8 cellular contexts compared by ENCODE assay signal in the genomic region with DNA sequence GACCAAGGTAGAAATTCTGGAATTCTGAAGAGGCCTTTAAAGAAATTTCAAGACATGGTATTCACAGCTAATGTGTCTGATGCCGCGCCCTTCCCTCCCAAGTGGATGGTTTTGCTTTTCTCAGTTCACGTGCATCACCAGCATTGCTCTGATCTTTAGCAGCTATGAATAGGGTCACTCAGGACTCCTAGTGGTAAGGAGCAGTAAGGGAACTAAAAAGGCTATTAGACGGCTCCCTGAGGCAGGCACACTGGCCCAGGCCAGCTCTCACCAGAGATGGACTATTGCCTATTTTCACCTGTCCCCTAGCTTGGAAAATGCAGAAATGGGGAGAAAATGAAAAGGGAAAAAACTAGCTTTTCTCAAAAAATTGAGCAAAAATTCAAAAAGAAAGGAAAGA.
DNase-seq lines count a peak whose midpoint lies in the region; ATAC-seq, FAIRE-seq and TF ChIP-seq lines count a peak whose summit lies in the region.

No MANE protein-coding gene starts in this region.

- H3K9ac ChIP-seq in SK-N-SH, result no peak overlapping the region
- no peak overlapping the region for H3K9ac ChIP-seq in HepG2 (ENCODE audit: insufficient read depth, low read depth, low read length)

- intact Hi-C loops in A673 (cut with micrococcal nuclease; ENCODE audit: unreplicated experiment) (no loop called here), HepG2 (cut with micrococcal nuclease; ENCODE audit: unreplicated experiment) (loop anchor here (1.0 to 10.0 kb wide), 3 partner anchors 123 to 452 kb away; no protein-coding TSS in a partner anchor)

- H3K9me3 ChIP-seq in A673 (ENCODE audit: low read depth, low read length, poor library complexity, severe bottlenecking), result no peaks in the 10 kb centered on the region
- H3K9me3 ChIP-seq in SK-N-SH, result no peaks in the 10 kb centered on the region
- H3K9me3 ChIP-seq in HepG2 (ENCODE audit: low read length), result no peaks in the 10 kb centered on the region

- BruUV-seq in A673 (replicated peaks; lab: Mats Ljungman, UMichigan), result no TSS peak
- no TSS peak for BruUV-seq in HepG2 (replicated peaks; lab: Mats Ljungman, UMichigan)

- no peaks in the 10 kb centered on the region for H3K9me2 ChIP-seq in SK-N-SH

- TF ChIP-seq CTCF in A673 (conservative IDR thresholded peaks at IDR 0.05; ENCODE audit: low read depth, low read length), result peak; percentile 34
- peak; percentile 33; the same call in 1 of the 2 replicates for TF ChIP-seq CTCF in SK-N-SH (IDR thresholded peaks at IDR 0.05)
- TF ChIP-seq CTCF in HepG2 (CRISPR knock-in tag; IDR thresholded peaks at IDR 0.05), result peak; percentile 29; the same call in 1 of the 2 replicates

- H3K4me2 ChIP-seq in SK-N-SH (no peak overlapping the region), HepG2 (ENCODE audit: low read depth, low read length) (no peak overlapping the region)

- ATAC-seq in GM18505 (IDR thresholded peaks at IDR 0.05; ENCODE audit: unreplicated experiment) (peak; percentile 61), HG02938 (IDR thresholded peaks at IDR 0.05; ENCODE audit: unreplicated experiment) (peak; percentile 71), HepG2 (peak; percentile 99)

- peak; percentile 32 for DNase-seq in A673 (ENCODE audit: low spot score)
- peak; percentile 3 for DNase-seq in SK-N-SH
- DNase-seq in HepG2 (ENCODE audit: low spot score), result peak; percentile 21
- DNase-seq in activated T-cell treated with anti-CD3 and anti-CD28 coated beads for 4 hours, result no peak
- DNase-seq in T-helper 2 cell, result no peak
- DNase-seq in NCI-H1694 (lab: John Stamatoyannopoulos, UW), result no peak

- CTCF ChIA-PET in A673 (lab: Charles Lee) (no interaction called here), SK-N-SH (lab: Yijun Ruan, JAX) (interaction anchor here (0.6 to 1.2 kb wide), 2 partner anchors 12 to 44 kb away, joined by 3 read pairs; no protein-coding TSS in a partner anchor), HepG2 (lab: Yijun Ruan, JAX; ENCODE audit: low intra/inter-chr PET ratio, low total read pairs) (interaction anchor here (1.3 kb wide), 1 partner anchor 513 kb away, joined by 4 read pairs; no protein-coding TSS in a partner anchor)

- no peaks in the 10 kb centered on the region for H3F3A ChIP-seq in SK-N-SH (replicated peaks; ENCODE audit: insufficient read depth)

- no peaks in the 10 kb centered on the region for H4K20me1 ChIP-seq in SK-N-SH (ENCODE audit: insufficient read depth)
- H4K20me1 ChIP-seq in HepG2 (ENCODE audit: insufficient read depth, low read length), result no peaks in the 10 kb centered on the region

- H3K4me3 ChIP-seq in A673 (ENCODE audit: low read depth, low read length, poor library complexity, severe bottlenecking), result no peak overlapping the region
- no peak overlapping the region for H3K4me3 ChIP-seq in SK-N-SH (ENCODE audit: low read depth in 2 of 2, low read length in 1 of 2)
- H3K4me3 ChIP-seq in HepG2 (replicated peaks in 1 of 3; ENCODE audit: insufficient read depth in 1 of 3, low read depth in 2 of 3, low read length in 3 of 3), result no peak overlapping the region

- TF ChIP-seq RAD21 in SK-N-SH (IDR thresholded peaks at IDR 0.05; ENCODE audit: low read length), result no peak
- TF ChIP-seq RAD21 in HepG2 (CRISPR knock-in tag; IDR thresholded peaks at IDR 0.05), result no peak

- H3K4me1 ChIP-seq in A673 (ENCODE audit: insufficient read depth, low read length, poor library complexity, severe bottlenecking), result no peaks in the 10 kb centered on the region
- H3K4me1 ChIP-seq in SK-N-SH (ENCODE audit: control insufficient read depth in 1 of 2, insufficient read depth in 2 of 2, low read depth in 1 of 2, low read length in 1 of 2), result no peaks in the 10 kb centered on the region
- no peaks in the 10 kb centered on the region for H3K4me1 ChIP-seq in HepG2 (ENCODE audit: insufficient read depth, low read length)

- in situ Hi-C loops in HepG2 (cut with HindIII; ENCODE audit: extremely low pct_ligation_motif_present, low pct_unique_long_range_greater_than_20kb), result no loop called here

- no peaks in the 10 kb centered on the region for H3K27me3 ChIP-seq in A673 (replicated peaks; ENCODE audit: insufficient read depth, low read depth, low read length, poor library complexity)
- no peaks in the 10 kb centered on the region for H3K27me3 ChIP-seq in SK-N-SH (ENCODE audit: insufficient read depth)
- no peaks in the 10 kb centered on the region for H3K27me3 ChIP-seq in HepG2 (ENCODE audit: control insufficient read depth in 1 of 2, insufficient read depth in 2 of 2, low read length in 2 of 2)

- H3K27ac ChIP-seq in A673 (ENCODE audit: low read depth, low read length, poor library complexity, severe bottlenecking) (no peak overlapping the region), SK-N-SH (ENCODE audit: low read depth in 2 of 2, low read length in 1 of 2) (no peak overlapping the region), HepG2 (ENCODE audit: extremely low read length, insufficient read depth, low read length) (no peak overlapping the region)

- H3K36me3 ChIP-seq in A673 (ENCODE audit: insufficient read depth, low read length, poor library complexity, severe bottlenecking) (no peaks in the 10 kb centered on the region), SK-N-SH (replicated peaks in 1 of 2; ENCODE audit: control insufficient read depth in 1 of 2, insufficient read depth in 2 of 2, low read length in 1 of 2) (no peaks in the 10 kb centered on the region), HepG2 (replicated peaks in 1 of 2; ENCODE audit: control insufficient read depth in 1 of 2, insufficient read depth in 2 of 2, low read length in 2 of 2) (no peaks in the 10 kb centered on the region)

- POLR2A ChIA-PET in A673 (lab: Charles Lee; ENCODE audit: low non-redundant PET) (no interaction called here), SK-N-SH (lab: Yijun Ruan, JAX) (no interaction called here), HepG2 (lab: Yijun Ruan, JAX) (no interaction called here)

- no peak for FAIRE-seq in HepG2 (lab: Jason Lieb, UNC)

- H3K79me2 ChIP-seq in SK-N-SH (ENCODE audit: insufficient read depth) (no peaks in the 10 kb centered on the region), HepG2 (ENCODE audit: insufficient read depth, low read length) (no peaks in the 10 kb centered on the region)

- H2AFZ ChIP-seq in SK-N-SH (ENCODE audit: low read depth) (no peak overlapping the region), HepG2 (ENCODE audit: low read length) (no peak overlapping the region)

- TF ChIP-seq POLR2A in GM18505 (IDR thresholded peaks at IDR 0.05; ENCODE audit: borderline replicate concordance, extremely low read depth, insufficient read depth, insufficient read length) (no peak), HepG2 (IDR thresholded peaks at IDR 0.05; ENCODE audit: insufficient read depth in 1 of 2, low read depth in 2 of 2, low read length in 2 of 2) (no peak)

- 27% methylated on average over 4 of the region's 4 CpGs for WGBS in SK-N-SH (ENCODE audit: low lambda C conversion rate)
- WGBS in HepG2 (ENCODE audit: low lambda C conversion rate), result 2% methylated on average over 4 of the region's 4 CpGs

- no peak for TF ChIP-seq EP300 in SK-N-SH (IDR thresholded peaks at IDR 0.05; ENCODE audit: borderline replicate concordance in 1 of 2, low read depth in 1 of 2, low read length in 1 of 2)
- TF ChIP-seq EP300 in HepG2 (IDR thresholded peaks at IDR 0.05; ENCODE audit: low read depth in 2 of 2, low read length in 2 of 2), result no peak
- TF ChIP-seq EP300 in HepG2 (CRISPR knock-in tag; IDR thresholded peaks at IDR 0.05; ENCODE audit: borderline replicate concordance), result no peak

TF ChIP-seq in SK-N-SH, 30 proteins besides CTCF, POLR2A, EP300 and RAD21:
- TF ChIP-seq NFIC (IDR thresholded peaks at IDR 0.05; ENCODE audit: borderline replicate concordance) (no peak), TCF12 (IDR thresholded peaks at IDR 0.05) (no peak)

TF ChIP-seq in HepG2, 621 proteins besides CTCF, POLR2A, EP300 and RAD21:
- TF ChIP-seq SP4 (CRISPR knock-in tag; IDR thresholded peaks at IDR 0.05) (no peak), STAG1 (CRISPR knock-in tag; IDR thresholded peaks at IDR 0.05) (peak; percentile 19), FOXO1 (CRISPR knock-in tag; IDR thresholded peaks at IDR 0.05) (no peak), SALL2 (CRISPR knock-in tag; IDR thresholded peaks at IDR 0.05) (no peak), ZNF577 (CRISPR knock-in tag; IDR thresholded peaks at IDR 0.05; ENCODE audit: borderline replicate concordance, low read depth) (no peak), CCDC6 (CRISPR knock-in tag; IDR thresholded peaks at IDR 0.05) (no peak), ZNF766 (CRISPR knock-in tag; IDR thresholded peaks at IDR 0.05; ENCODE audit: borderline replicate concordance) (no peak), FOXC1 (CRISPR knock-in tag; IDR thresholded peaks at IDR 0.05; ENCODE audit: borderline replicate concordance) (no peak)

Comparison
In these comparisons a context has a peak if more than half of its experiments do, and no peak if none do; other contexts are left out.
1. DNase-seq: peak in A673 (single experiment), SK-N-SH (single experiment) and HepG2 (single experiment); none in activated T-cell treated with anti-CD3 and anti-CD28 coated beads for 4 hours (single experiment), T-helper 2 cell (0 of 5) and NCI-H1694 (single experiment).
2. Peak in every context shown above with its lines, with median percentiles within 50 percentile points of each other: CTCF ChIP-seq and ATAC-seq.